Comparison of ENCODE assay signal across 8 cellular contexts in the genomic region with DNA sequence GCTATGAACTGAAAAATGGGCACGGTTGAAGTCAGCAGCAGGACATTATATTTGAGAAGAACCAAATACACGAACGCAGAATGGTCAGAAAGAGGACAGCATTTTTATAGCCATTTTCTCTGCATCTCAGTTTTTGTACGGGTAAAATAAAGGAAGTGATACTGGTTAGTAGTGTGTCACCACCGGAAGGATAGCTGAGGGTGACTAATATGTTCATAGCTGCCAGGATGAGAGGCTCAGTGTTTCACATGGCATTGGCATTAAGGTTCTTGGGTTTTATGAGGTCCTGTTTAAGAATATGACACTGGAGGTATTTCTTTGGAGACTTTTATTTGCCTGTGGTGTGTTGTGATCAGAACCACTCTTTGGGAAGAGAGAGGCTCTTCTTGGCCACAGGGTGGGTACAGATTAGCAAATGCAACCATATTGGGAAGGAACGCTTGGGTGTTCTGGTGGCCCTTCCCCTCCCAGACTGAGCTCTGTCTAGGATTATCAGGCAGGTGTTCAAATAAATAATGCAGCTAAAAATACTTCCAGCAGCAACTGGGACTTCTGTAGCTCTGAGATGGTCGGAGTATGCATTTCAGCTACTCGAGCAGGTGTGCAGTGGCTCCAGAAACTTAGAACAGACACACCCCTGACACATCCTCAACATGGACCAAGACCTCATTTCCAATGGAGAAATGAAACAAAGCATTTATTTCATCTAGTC.
A peak's percentile ranks its signal among the peaks of the same experiment; 100 is the strongest.
DNase-seq lines count a peak whose midpoint lies in the region; ATAC-seq and TF ChIP-seq lines count a peak whose summit lies in the region.

No MANE protein-coding gene starts in this region.

- ATAC-seq in GM19463 (IDR thresholded peaks at IDR 0.05; ENCODE audit: unreplicated experiment) (peak; percentile 88), HG03575 (IDR thresholded peaks at IDR 0.05; ENCODE audit: extremely low read depth, insufficient number of reproducible peaks, low FRiP score, unreplicated experiment) (peak; percentile 85), body of pancreas (no peak), heart left ventricle (no peak)

- H3K27me3 ChIP-seq in body of pancreas, result no peaks in the 10 kb centered on the region
- no peaks in the 10 kb centered on the region for H3K27me3 ChIP-seq in heart left ventricle

- H3K36me3 ChIP-seq in body of pancreas (replicated peaks in 1 of 2; ENCODE audit: insufficient read depth in 1 of 2, low read depth in 2 of 2), result no peaks in the 10 kb centered on the region
- no peaks in the 10 kb centered on the region for H3K36me3 ChIP-seq in heart left ventricle

- WGBS in body of pancreas, 2 donors, result 54 to 68% methylated on average over 8 of the region's 8 CpGs
- 79 to 88% (median 85%) methylated on average over 8 of the region's 8 CpGs for WGBS in heart left ventricle, 4 donors

- H3K4me3 ChIP-seq in body of pancreas, result no peak overlapping the region
- H3K4me3 ChIP-seq in heart left ventricle, result no peak overlapping the region

- TF ChIP-seq POLR2A in body of pancreas (IDR thresholded peaks at IDR 0.05), result no peak
- TF ChIP-seq POLR2A in heart left ventricle (IDR thresholded peaks at IDR 0.05), result no peak

- no peak for TF ChIP-seq CTCF in body of pancreas (IDR thresholded peaks at IDR 0.05)
- no peak for TF ChIP-seq CTCF in heart left ventricle (IDR thresholded peaks at IDR 0.05)

- H3K4me1 ChIP-seq in body of pancreas, result peaks cover 97% of the 10 kb centered on the region
- H3K4me1 ChIP-seq in heart left ventricle, result peaks cover 0 to 79% (median 41%) of the 10 kb centered on the region in 12 donors

- intact Hi-C loops in body of pancreas (cut with DNase I), result no loop called here
- intact Hi-C loops in heart left ventricle (cut with DNase I), result loop anchor here in 3 of 10 donors (5.0 to 10.0 kb wide), 3 partner anchors 55 to 152 kb away; no protein-coding TSS in a partner anchor

- peak; percentile 74 for DNase-seq in AG08395 (ENCODE audit: low spot score)
- peak in 1 of 4 donors; percentile 33 for DNase-seq in body of pancreas
- DNase-seq in heart left ventricle, result no peak
- no peak for DNase-seq in mucosa of gallbladder (ENCODE audit: low spot score)
- no peak for DNase-seq in globus pallidus (ENCODE audit: low spot score)
- DNase-seq in AG08396 (ENCODE audit: low spot score), result no peak

- no peaks in the 10 kb centered on the region for H3K9me3 ChIP-seq in body of pancreas
- no peaks in the 10 kb centered on the region for H3K9me3 ChIP-seq in heart left ventricle

- H3K27ac ChIP-seq in body of pancreas (peak overlapping the region; percentile 18 to 72 (median 38)), heart left ventricle (peak overlapping the region in 2 of 12 donors; percentile 3 to 30)

Comparison
In these comparisons a context has a peak if more than half of its experiments do, and no peak if none do; other contexts are left out.
1. ATAC-seq: peak in GM19463 (single experiment) and HG03575 (single experiment); none in body of pancreas (single experiment) and heart left ventricle (0 of 4).